Comparison of ENCODE assay signal across 8 cellular contexts in the genomic region with DNA sequence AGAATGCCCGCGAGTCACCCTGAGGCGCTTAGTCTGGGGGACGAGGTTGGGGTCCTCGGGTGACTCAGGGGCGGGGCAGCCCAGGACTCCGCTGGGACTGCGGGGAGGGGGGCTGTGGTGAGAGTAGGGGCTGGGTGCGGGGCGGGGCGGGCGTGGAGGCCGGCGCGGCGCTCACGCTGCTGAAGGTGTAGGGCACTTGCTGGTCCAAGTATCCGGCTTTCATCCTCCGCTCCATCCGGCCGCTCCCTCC. TPM values are rescaled to one million over a fixed set of nuclear protein-coding genes. Genes with fewer than 3 reads are reported as not detected.
DNase-seq lines count a peak whose midpoint lies in the region; ATAC-seq and TF ChIP-seq lines count a peak whose summit lies in the region.

No MANE protein-coding gene starts in this region.

- no peak for TF ChIP-seq POLR2A in upper lobe of left lung (IDR thresholded peaks at IDR 0.05)

- H3K27ac ChIP-seq in RWPE1 (peak overlapping the region; percentile 84), mesodermal cell (ENCODE audit: low read depth, low read length, severe bottlenecking) (peak overlapping the region; percentile 89), upper lobe of left lung (peak overlapping the region in 1 of 4 donors; percentile 41)

- POLR2A ChIA-PET in RWPE1 (lab: Yijun Ruan, JAX; ENCODE audit: low non-redundant PET): interaction anchor here (0.6 to 0.7 kb wide), 2 partner anchors 30 to 162 kb away, joined by 3 read pairs; no protein-coding TSS in a partner anchor

- peak overlapping the region; percentile 60 for H3K4me3 ChIP-seq in choroid plexus epithelial cell (ENCODE audit: low read depth, low read length)
- H3K4me3 ChIP-seq in mesodermal cell (ENCODE audit: extremely low read depth, insufficient read depth, low read length, poor library complexity, severe bottlenecking): peak overlapping the region; percentile 61
- peak overlapping the region; percentile 48 to 68 (median 58) for H3K4me3 ChIP-seq in upper lobe of left lung

- H3K36me3 ChIP-seq in mesodermal cell (ENCODE audit: control insufficient read depth, insufficient read depth, low read length): peaks cover 7% of the 10 kb centered on the region
- no peaks in the 10 kb centered on the region for H3K36me3 ChIP-seq in upper lobe of left lung

- H3K4me1 ChIP-seq in mesodermal cell (ENCODE audit: control insufficient read depth, insufficient read depth, low read length, poor library complexity, severe bottlenecking) (peaks cover 50% of the 10 kb centered on the region), upper lobe of left lung (peaks cover 25 to 32% (median 31%) of the 10 kb centered on the region in 4 donors)

- no peak for TF ChIP-seq EP300 in upper lobe of left lung (IDR thresholded peaks at IDR 0.05)

- WGBS in mesodermal cell (ENCODE audit: insufficient coverage in 2 of 2), 2 experiments: 0% methylated on average over 4 to 7 of the region's 21 CpGs
- WGBS in upper lobe of left lung, 2 donors: 0% methylated on average over 5 of the region's 21 CpGs; no CpG with 5 or more reads in 1 of the 2 donors

- H3K27me3 ChIP-seq in upper lobe of left lung: peaks cover 0 to 3% (median 1%) of the 10 kb centered on the region in 4 donors

- CTCF ChIA-PET in RWPE1 (lab: Yijun Ruan, JAX): interaction anchor here (0.6 kb wide), 1 partner anchor 136 kb away, joined by 3 read pairs; no protein-coding TSS in a partner anchor

- TF ChIP-seq CTCF in GM20000 (IDR thresholded peaks at IDR 0.05; ENCODE audit: extremely low read depth, missing control alignments) (no peak), RWPE1 (conservative IDR thresholded peaks at IDR 0.05; ENCODE audit: low read depth) (no peak), choroid plexus epithelial cell (conservative IDR thresholded peaks at IDR 0.05; ENCODE audit: low read depth, low read length) (no peak), upper lobe of left lung (IDR thresholded peaks at IDR 0.05) (no peak)

- no peaks in the 10 kb centered on the region for H3K9me3 ChIP-seq in mesodermal cell (ENCODE audit: control insufficient read depth, low read length)
- H3K9me3 ChIP-seq in upper lobe of left lung: no peaks in the 10 kb centered on the region

- DNase-seq in GM20000 (ENCODE audit: low spot score): peak; percentile 75
- no peak for DNase-seq in RWPE1 (ENCODE audit: low spot score)
- no peak for DNase-seq in choroid plexus epithelial cell (ENCODE audit: low read depth)
- DNase-seq in upper lobe of left lung: peak; percentile 22 to 91
- no peak for DNase-seq in NCI-H1930 (lab: John Stamatoyannopoulos, UW)
- no peak for DNase-seq in ecto neural progenitor cell (ENCODE audit: low spot score)

- peak; percentile 20 to 49 for ATAC-seq in upper lobe of left lung (ENCODE audit: low FRiP score in 2 of 2)
- ATAC-seq in GM19023 (IDR thresholded peaks at IDR 0.05; ENCODE audit: unreplicated experiment): no peak

RNA-seq across cellular contexts. Expression of a gene that starts 0.8 kb away (rescaled TPM):
- polyA plus RNA-seq in mesodermal cell (2013, experiment 1 of 2): 70.4 TPM
- 58.7 TPM for polyA plus RNA-seq in mesodermal cell (2013, experiment 2 of 2)
- 1 to 10 TPM; 2.8 to 5.2 (median 3.4) TPM for total RNA-seq in upper lobe of left lung

Comparison
In these comparisons a context has a peak if more than half of its experiments do, and no peak if none do; other contexts are left out.
1. DNase-seq: peak in GM20000 (single experiment) and upper lobe of left lung (2 of 2); none in RWPE1 (single experiment), choroid plexus epithelial cell (single experiment), NCI-H1930 (0 of 2) and ecto neural progenitor cell (single experiment).
2. Peak in every context shown above with its lines, with median percentiles within 50 percentile points of each other: H3K4me3 ChIP-seq.